In the genomic region with DNA sequence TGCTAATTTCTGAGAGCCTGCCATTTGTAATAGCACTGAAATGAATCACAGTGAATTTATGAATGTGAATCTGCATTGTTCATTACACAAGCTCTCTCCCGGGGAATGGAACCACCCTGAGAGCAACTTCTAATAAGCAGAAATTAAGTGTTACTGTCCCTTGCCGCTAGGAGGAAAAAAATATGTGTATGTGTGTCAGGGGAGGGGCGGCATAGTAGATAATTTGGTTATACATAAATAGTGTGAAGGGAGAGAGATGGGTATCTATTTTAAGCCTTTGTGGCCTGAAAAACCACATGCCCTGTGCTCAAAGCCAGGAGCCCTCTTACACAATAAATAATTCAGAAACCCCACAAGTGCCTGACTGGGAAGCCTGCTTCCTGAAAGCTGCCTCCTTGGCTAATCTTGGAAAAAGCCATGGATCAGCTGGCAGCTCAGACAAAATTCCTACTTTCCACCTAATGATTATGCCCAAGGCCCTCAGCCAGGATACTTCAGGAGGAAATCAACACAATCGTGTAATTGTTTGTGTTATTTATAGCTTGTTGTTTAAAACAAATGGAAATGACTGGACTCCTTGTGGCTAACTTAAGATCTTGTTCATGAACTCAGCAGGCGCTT, we compare ENCODE assay signal across 9 cellular contexts.
DNase-seq lines count a peak whose midpoint lies in the region; ATAC-seq and TF ChIP-seq lines count a peak whose summit lies in the region.
"Had no signal": no experiment of that assay in that cellular context is flagged by ENCODE, and none has a peak within 500 bp of the region (broad histone marks: within the 10 kb centered on the region; RNA-seq: fewer than 3 reads in every experiment).

No MANE protein-coding gene starts in this region.

- no peaks in the 10 kb centered on the region for H3K36me3 ChIP-seq in suprapubic skin

- no peak for ATAC-seq in GM21737 (IDR thresholded peaks at IDR 0.05; ENCODE audit: unreplicated experiment)

- no peaks in the 10 kb centered on the region for H3K4me1 Mint-ChIP-seq in immature natural killer cell
- H3K4me1 Mint-ChIP-seq: CD4-positive, CD25-positive, alpha-beta regulatory T cell had no signal

- H3K4me1 ChIP-seq in suprapubic skin: peaks cover 3% of the 10 kb centered on the region

- no peaks in the 10 kb centered on the region for H3K27me3 ChIP-seq in suprapubic skin

- peaks cover 0 to 6% (median 0%) of the 10 kb centered on the region in 6 donors for H3K9me3 Mint-ChIP-seq in immature natural killer cell

- no peak for TF ChIP-seq CTCF in suprapubic skin (IDR thresholded peaks at IDR 0.05)

- H3K4me3 Mint-ChIP-seq in immature natural killer cell: no peak overlapping the region
- H3K4me3 Mint-ChIP-seq: CD4-positive, CD25-positive, alpha-beta regulatory T cell had no signal

- H3K4me3 ChIP-seq in suprapubic skin: no peak overlapping the region

- DNase-seq in NCI-H2107 treated with DMSO at 0.1 percent for 48 hours (lab: John Stamatoyannopoulos, UW; ENCODE audit: unreplicated experiment) (peak; percentile 78), NCI-H2107 (lab: John Stamatoyannopoulos, UW) (no peak), NAMALWA (ENCODE audit: low spot score) (peak; percentile 58), fibroblast of peridontal ligament (ENCODE audit: extremely low read depth) (peak; percentile 93), suprapubic skin (ENCODE audit: low spot score in 2 of 2) (peak in 1 of 2 donors; percentile 59), immature natural killer cell (no peak)
- DNase-seq in activated CD8-positive, alpha-beta memory T cell treated with anti-CD3 and anti-CD28 coated beads, Interleukin-2, amount 50 U/mL, for 48 hours: no peak
- DNase-seq: CD4-positive, CD25-positive, alpha-beta regulatory T cell had no signal

- WGBS in suprapubic skin: 25% methylated on average over 5 of the region's 5 CpGs

- TF ChIP-seq EP300 in suprapubic skin (IDR thresholded peaks at IDR 0.05): no peak

- TF ChIP-seq POLR2A in suprapubic skin (IDR thresholded peaks at IDR 0.05): no peak

- H3K36me3 Mint-ChIP-seq in immature natural killer cell: no peaks in the 10 kb centered on the region
- H3K36me3 Mint-ChIP-seq: CD4-positive, CD25-positive, alpha-beta regulatory T cell had no signal

- H3K27ac Mint-ChIP-seq in immature natural killer cell: no peak overlapping the region
- H3K27ac Mint-ChIP-seq: CD4-positive, CD25-positive, alpha-beta regulatory T cell had no signal

- H3K27ac ChIP-seq in suprapubic skin: peak overlapping the region; percentile 10

- H3K27me3 Mint-ChIP-seq in immature natural killer cell (ENCODE audit: low read depth in 3 of 3): peaks cover 3 to 4% (median 3%) of the 10 kb centered on the region in 3 donors

- H3K9me3 ChIP-seq in suprapubic skin: no peaks in the 10 kb centered on the region

Comparison
In these comparisons a context has a peak if more than half of its experiments do, and no peak if none do; other contexts are left out.
1. DNase-seq: peak in NCI-H2107 treated with DMSO at 0.1 percent for 48 hours (single experiment), NAMALWA (single experiment) and fibroblast of peridontal ligament (single experiment); none in NCI-H2107 (single experiment), activated CD8-positive, alpha-beta memory T cell treated with anti-CD3 and anti-CD28 coated beads, Interleukin-2, amount 50 U/mL, for 48 hours (single experiment) and immature natural killer cell (0 of 3).